In genomic region chr17:33594000-33594399, GRCh38 we compare ENCODE assay signal across 19 cellular contexts.
"Had no signal": no experiment of that assay in that cellular context is flagged by ENCODE, and none has a peak within 500 bp of the region (broad histone marks: within the 10 kb centered on the region; RNA-seq: fewer than 3 reads in every experiment).

No MANE protein-coding gene starts in this region.

- H3K36me3 Mint-ChIP-seq: naive thymus-derived CD4-positive, alpha-beta T cell; stimulated activated memory B cell treated with anti-CD40 and anti-IgM and Interleukin-4, amounts not matched to agents 10 μg/mL and 1 μg/mL and 100 μg/mL, for 72 hours had no signal

- H3K4me1 Mint-ChIP-seq: endodermal cell; naive thymus-derived CD4-positive, alpha-beta T cell; nephron progenitor cell; stimulated activated memory B cell treated with anti-CD40 and anti-IgM and Interleukin-4, amounts not matched to agents 10 μg/mL and 1 μg/mL and 100 μg/mL, for 72 hours; stimulated activated naive CD8-positive, alpha-beta T cell treated with anti-CD3 and anti-CD28 coated beads, Interleukin-15, amount 100 ng/mL, for 72 hours had no signal

- H3K9me3 Mint-ChIP-seq: endodermal cell; nephron progenitor cell; stimulated activated naive CD8-positive, alpha-beta T cell treated with anti-CD3 and anti-CD28 coated beads, Interleukin-15, amount 100 ng/mL, for 72 hours had no signal

- DNase-seq: effector CD4-positive, alpha-beta T cell; endodermal cell; erythroblast; foreskin keratinocyte; left colon; left ventricle myocardium superior; mesendoderm; naive thymus-derived CD4-positive, alpha-beta T cell; nephron progenitor cell; psoas muscle; retina; right lobe of liver; spleen; stimulated activated CD4-positive, alpha-beta T cell treated with anti-CD3 and anti-CD28 coated beads, Interleukin-15, amount 100 ng/mL, for 24 hours; stimulated activated CD4-positive, alpha-beta T cell treated with anti-CD3 and anti-CD28 coated beads, Interleukin-1b, Interleukin-23, amount 100 ng/mL, for 48 hours; stimulated activated CD4-positive, alpha-beta T cell treated with anti-CD3 and anti-CD28 coated beads, Interleukin-4, amount 100 ng/mL, for 24 hours; stimulated activated naive CD8-positive, alpha-beta T cell treated with anti-CD3 and anti-CD28 coated beads, Interleukin-15, amount 100 ng/mL, for 72 hours; transverse colon had no signal

- H3K27ac Mint-ChIP-seq: endodermal cell; naive thymus-derived CD4-positive, alpha-beta T cell; nephron progenitor cell; stimulated activated memory B cell treated with anti-CD40 and anti-IgM and Interleukin-4, amounts not matched to agents 10 μg/mL and 1 μg/mL and 100 μg/mL, for 72 hours; stimulated activated naive CD8-positive, alpha-beta T cell treated with anti-CD3 and anti-CD28 coated beads, Interleukin-15, amount 100 ng/mL, for 72 hours had no signal

- H3K4me3 Mint-ChIP-seq: endodermal cell; naive thymus-derived CD4-positive, alpha-beta T cell; nephron progenitor cell; stimulated activated memory B cell treated with anti-CD40 and anti-IgM and Interleukin-4, amounts not matched to agents 10 μg/mL and 1 μg/mL and 100 μg/mL, for 72 hours; stimulated activated naive CD8-positive, alpha-beta T cell treated with anti-CD3 and anti-CD28 coated beads, Interleukin-15, amount 100 ng/mL, for 72 hours had no signal
